In the genomic region with DNA sequence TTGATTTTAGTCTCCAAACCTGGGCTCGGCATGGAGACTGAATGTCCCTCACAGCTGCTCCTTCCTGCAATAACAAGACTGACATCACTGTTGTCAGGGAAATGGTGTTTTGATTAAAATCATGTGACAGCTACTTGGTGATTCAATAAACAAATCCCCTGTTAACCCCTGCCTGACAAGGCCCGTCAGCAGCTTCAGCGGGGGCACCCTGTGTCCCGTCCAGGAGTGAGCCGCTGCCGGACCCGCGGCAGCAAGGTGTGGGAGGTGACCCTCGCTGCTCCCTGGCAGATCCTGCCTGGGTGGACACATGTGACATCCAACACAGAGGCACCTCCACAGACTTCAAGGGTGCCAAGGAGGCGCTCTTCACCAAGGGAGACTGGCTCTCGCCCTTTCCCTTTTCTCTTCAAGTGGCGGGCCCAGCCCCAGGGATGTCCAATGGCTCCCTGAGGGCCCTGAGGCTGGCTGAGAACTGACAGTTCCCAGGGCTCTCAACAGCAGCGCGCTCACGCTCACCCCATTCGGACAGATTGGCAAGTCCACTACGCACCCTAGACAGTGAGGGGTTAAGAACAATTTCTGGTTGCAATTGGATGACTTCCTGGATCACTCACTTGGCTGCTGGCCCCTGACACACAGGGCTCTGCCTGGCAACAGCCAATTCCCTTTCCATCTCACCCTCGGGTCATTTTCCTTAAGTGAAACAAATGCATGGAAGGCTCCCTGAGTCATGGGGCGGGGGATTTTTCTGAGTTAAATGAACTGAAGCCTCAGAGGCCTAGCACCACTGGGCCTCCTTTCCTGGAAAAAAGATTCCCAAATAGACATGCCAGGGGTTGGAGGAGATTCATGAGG, we compare ENCODE assay signal across 9 cellular contexts. TPM values are rescaled to one million over a fixed set of nuclear protein-coding genes. Genes with fewer than 3 reads are reported as not detected.
DNase-seq lines count a peak whose midpoint lies in the region; ATAC-seq and TF ChIP-seq lines count a peak whose summit lies in the region.
"Had no signal": no experiment of that assay in that cellular context is flagged by ENCODE, and none has a peak within 500 bp of the region (broad histone marks: within the 10 kb centered on the region; RNA-seq: fewer than 3 reads in every experiment).

No MANE protein-coding gene starts in this region.

- H3K4me1 Mint-ChIP-seq in CD4-positive, alpha-beta memory T cell: peaks cover 0 to 10% (median under 1%) of the 10 kb centered on the region in 4 donors

- ATAC-seq in heart right ventricle: peak; percentile 68 to 85 (median 78)
- ATAC-seq in GM21737 (IDR thresholded peaks at IDR 0.05; ENCODE audit: unreplicated experiment): no peak
- ATAC-seq in HG03045 (IDR thresholded peaks at IDR 0.05; ENCODE audit: unreplicated experiment): no peak

- no peaks in the 10 kb centered on the region for H3K9me3 ChIP-seq in CD4-positive, alpha-beta memory T cell (ENCODE audit: control insufficient read depth in 1 of 2, low read length in 2 of 2)
- no peaks in the 10 kb centered on the region for H3K9me3 ChIP-seq in heart right ventricle

- no peaks in the 10 kb centered on the region for H3K27me3 ChIP-seq in CD4-positive, alpha-beta memory T cell (ENCODE audit: insufficient read depth, low read length)
- no peaks in the 10 kb centered on the region for H3K27me3 ChIP-seq in heart right ventricle

- H3K9me3 Mint-ChIP-seq in CD4-positive, alpha-beta memory T cell: peaks cover 0 to 2% (median 0%) of the 10 kb centered on the region in 8 donors
- H3K9me3 Mint-ChIP-seq: natural killer cell treated with Interleukin-12 subunit alpha and Interleukin-12 subunit beta and Interleukin-15 and Interleukin-18, amount 100 ng/mL, for 72 hours had no signal

- TF ChIP-seq CTCF in heart right ventricle (IDR thresholded peaks at IDR 0.05): peak in 1 of 9 donors; percentile 7
- TF ChIP-seq CTCF in GM10248 (IDR thresholded peaks at IDR 0.05; ENCODE audit: control extremely low read depth, extremely low read depth, low read depth, missing control alignments): no peak

- no peaks in the 10 kb centered on the region for H3K4me1 ChIP-seq in CD4-positive, alpha-beta memory T cell (ENCODE audit: insufficient read depth, low read length)
- peaks cover 67 to 82% (median 79%) of the 10 kb centered on the region in 9 donors for H3K4me1 ChIP-seq in heart right ventricle

- peaks cover 5 to 22% of the 10 kb centered on the region in 2 donors for H3K36me3 Mint-ChIP-seq in CD4-positive, alpha-beta memory T cell

- peak overlapping the region in 5 of 7 donors; percentile 2 to 88 (median 72) for H3K27ac Mint-ChIP-seq in CD4-positive, alpha-beta memory T cell
- H3K27ac Mint-ChIP-seq: natural killer cell treated with Interleukin-12 subunit alpha and Interleukin-12 subunit beta and Interleukin-15 and Interleukin-18, amount 100 ng/mL, for 72 hours had no signal

- H3K4me3 Mint-ChIP-seq in CD4-positive, alpha-beta memory T cell: no peak overlapping the region
- H3K4me3 Mint-ChIP-seq: natural killer cell treated with Interleukin-12 subunit alpha and Interleukin-12 subunit beta and Interleukin-15 and Interleukin-18, amount 100 ng/mL, for 72 hours had no signal

- no peak overlapping the region for H3K4me3 ChIP-seq in CD4-positive, alpha-beta memory T cell (ENCODE audit: low read length in 2 of 2)
- H3K4me3 ChIP-seq in heart right ventricle: peak overlapping the region in 9 of 10 donors; percentile 28 to 60 (median 51)

- H3K36me3 ChIP-seq in CD4-positive, alpha-beta memory T cell (ENCODE audit: insufficient read depth, low read length): peaks cover 5% of the 10 kb centered on the region
- H3K36me3 ChIP-seq in heart right ventricle: peaks cover 0 to 27% (median 0%) of the 10 kb centered on the region in 9 donors

- POLR2A ChIA-PET in CD4-positive, alpha-beta memory T cell (lab: Charles Lee; ENCODE audit: partially characterized antibody): no interaction called here
- POLR2A ChIA-PET in GM10248 (lab: Yijun Ruan, JAX): no interaction called here

- no peaks in the 10 kb centered on the region for H3K27me3 Mint-ChIP-seq in CD4-positive, alpha-beta memory T cell
- H3K27me3 Mint-ChIP-seq: natural killer cell treated with Interleukin-12 subunit alpha and Interleukin-12 subunit beta and Interleukin-15 and Interleukin-18, amount 100 ng/mL, for 72 hours had no signal

- CTCF ChIA-PET in CD4-positive, alpha-beta memory T cell (lab: Charles Lee; ENCODE audit: partially characterized antibody): interaction anchor here (1.2 kb wide), 1 partner anchor 30 kb away, joined by 4 read pairs; no protein-coding TSS in a partner anchor
- CTCF ChIA-PET in GM10248 (lab: Yijun Ruan, JAX): interaction anchor here (1.1 to 1.3 kb wide), 2 partner anchors 13 to 42 kb away, joined by 4 read pairs; no protein-coding TSS in a partner anchor

- no peak overlapping the region for H3K27ac ChIP-seq in CD4-positive, alpha-beta memory T cell (ENCODE audit: low read depth, low read length)
- peak overlapping the region; percentile 99 for H3K27ac ChIP-seq in angular gyrus (ENCODE audit: low read depth, low read length)
- peak overlapping the region; percentile 80 to 97 (median 94) for H3K27ac ChIP-seq in heart right ventricle

- WGBS in heart right ventricle, 2 donors: 27 to 47% methylated on average over 19 of the region's 19 CpGs

- DNase-seq in CD4-positive, alpha-beta memory T cell: peak in 2 of 5 donors; percentile 4 to 8
- DNase-seq in NCI-H1694 (lab: John Stamatoyannopoulos, UW) (peak; percentile 63), heart right ventricle (peak; percentile 73 to 88), posterior vena cava (ENCODE audit: low spot score) (peak; percentile 92), GM10248 (ENCODE audit: extremely low spot score) (no peak)

- intact Hi-C loops in CD4-positive, alpha-beta memory T cell (cut with micrococcal nuclease): no loop called here
- intact Hi-C loops in heart right ventricle (cut with DNase I): loop anchor here in 3 of 10 donors (1.0 to 10.0 kb wide), 3 partner anchors 42 to 133 kb away; a partner anchor contains a TSS
- intact Hi-C loops in posterior vena cava (cut with DNase I): loop anchor here in 1 of 2 donors (2.0 kb wide), 1 partner anchor 27 kb away; no protein-coding TSS in a partner anchor

RNA-seq across cellular contexts. Expression of a gene that starts 30.7 kb away (rescaled TPM):
- total RNA-seq in CD4-positive, alpha-beta memory T cell: 10 to 100 TPM; 38.9 to 39.1 TPM
- polyA plus RNA-seq in CD4-positive, alpha-beta memory T cell: 10 to 100 TPM; 18.4 to 27.9 TPM
- total RNA-seq in heart right ventricle (10 to 100 TPM in 7 of 10 donors, 1 to 10 TPM in 3; 8.4 to 16.8 (median 11.4) TPM), posterior vena cava (10 to 100 TPM; 16.7 to 22.5 TPM)
- 1 to 10 TPM; 5.8 to 5.9 TPM for polyA plus RNA-seq in heart right ventricle

Comparison
In these comparisons a context has a peak if more than half of its experiments do, and no peak if none do; other contexts are left out.
1. H3K4me3 ChIP-seq: peak in heart right ventricle (9 of 10); none in CD4-positive, alpha-beta memory T cell (0 of 2).
2. ATAC-seq: peak in heart right ventricle (8 of 8); none in GM21737 (single experiment) and HG03045 (single experiment).